ENCODE assay signal across 28 cellular contexts in genomic region chr2:236813806-236814205, GRCh38.
"Had no signal": no experiment of that assay in that cellular context is flagged by ENCODE, and none has a peak within 500 bp of the region (broad histone marks: within the 10 kb centered on the region; RNA-seq: fewer than 3 reads in every experiment).

No MANE protein-coding gene starts in this region.

- H3K27ac Mint-ChIP-seq: activated CD4-positive, alpha-beta memory T cell treated with anti-CD3 and anti-CD28 coated beads, Interleukin-2, amount 10 ng/mL, durations not matched to agents 7 days and 5 days; activated CD4-positive, alpha-beta T cell treated with anti-CD3 and anti-CD28 coated beads for 36 hours; activated naive CD4-positive, alpha-beta T cell treated with anti-CD3 and anti-CD28 coated beads, Interleukin-2, amount 10 ng/mL, durations not matched to agents 7 days and 5 days; activated naive CD8-positive, alpha-beta T cell treated with anti-CD3 and anti-CD28 coated beads for 36 hours; activated T-helper 17 cell treated with anti-CD3 and anti-CD28 coated beads, Interleukin-2, amount 50 U/mL, for 72 hours; T-helper 17 cell had no signal

- DNase-seq: activated CD4-positive, alpha-beta memory T cell treated with anti-CD3 and anti-CD28 coated beads, Interleukin-2, amount 10 ng/mL, durations not matched to agents 7 days and 5 days; activated CD4-positive, alpha-beta T cell treated with anti-CD3 and anti-CD28 coated beads for 36 hours; activated CD4-positive, alpha-beta T cell treated with anti-CD3 and anti-CD28 coated beads, Interleukin-2, amount 50 U/mL, for 1 hour; activated gamma-delta T cell; activated naive CD4-positive, alpha-beta T cell treated with anti-CD3 and anti-CD28 coated beads, Interleukin-2, amount 10 ng/mL, durations not matched to agents 7 days and 5 days; activated naive CD8-positive, alpha-beta T cell treated with anti-CD3 and anti-CD28 coated beads for 36 hours; activated T-cell treated with anti-CD3 and anti-CD28 coated beads for 4 hours; activated T-cell treated with anti-CD3 and anti-CD28 coated beads, Interleukin-2, amount 50 U/mL, for 48 hours; brain microvascular endothelial cell; Karpas-422; MM.1S; NCI-H1105; NCI-H1436 treated with DMSO at 0.1 percent for 48 hours; NCI-H187; NCI-H2081; NCI-H226; NCI-H510A treated with DMSO at 0.1 percent for 48 hours; NCI-H69; NK-92 treated with Interleukin-12 subunit alpha and Interleukin-12 subunit beta, amount 100 ng/mL, for 24 hours; Peyer's patch; Right ventricle myocardium superior; T-helper 17 cell; T-helper 9 cell had no signal

- H3K4me3 Mint-ChIP-seq: activated CD4-positive, alpha-beta memory T cell treated with anti-CD3 and anti-CD28 coated beads, Interleukin-2, amount 10 ng/mL, durations not matched to agents 7 days and 5 days; activated CD4-positive, alpha-beta T cell treated with anti-CD3 and anti-CD28 coated beads for 36 hours; activated naive CD4-positive, alpha-beta T cell treated with anti-CD3 and anti-CD28 coated beads, Interleukin-2, amount 10 ng/mL, durations not matched to agents 7 days and 5 days; activated naive CD8-positive, alpha-beta T cell treated with anti-CD3 and anti-CD28 coated beads for 36 hours; activated T-helper 17 cell treated with anti-CD3 and anti-CD28 coated beads, Interleukin-2, amount 50 U/mL, for 72 hours; T-helper 17 cell had no signal

- H3K4me1 ChIP-seq: Peyer's patch had no signal

- H3K27me3 Mint-ChIP-seq: activated CD4-positive, alpha-beta T cell treated with anti-CD3 and anti-CD28 coated beads for 36 hours had no signal

- H3K27me3 ChIP-seq: brain microvascular endothelial cell, cardiac muscle cell, Peyer's patch, SJSA1 had no signal

- H3K4me1 Mint-ChIP-seq: activated CD4-positive, alpha-beta memory T cell treated with anti-CD3 and anti-CD28 coated beads, Interleukin-2, amount 10 ng/mL, durations not matched to agents 7 days and 5 days; activated CD4-positive, alpha-beta T cell treated with anti-CD3 and anti-CD28 coated beads for 36 hours; activated naive CD4-positive, alpha-beta T cell treated with anti-CD3 and anti-CD28 coated beads, Interleukin-2, amount 10 ng/mL, durations not matched to agents 7 days and 5 days; activated naive CD8-positive, alpha-beta T cell treated with anti-CD3 and anti-CD28 coated beads for 36 hours; activated T-helper 17 cell treated with anti-CD3 and anti-CD28 coated beads, Interleukin-2, amount 50 U/mL, for 72 hours; T-helper 17 cell had no signal

- ATAC-seq: activated CD4-positive, alpha-beta T cell treated with anti-CD3 and anti-CD28 coated beads for 36 hours; activated T-helper 17 cell treated with anti-CD3 and anti-CD28 coated beads, Interleukin-2, amount 50 U/mL, for 72 hours; K562; T-helper 17 cell had no signal

- H3K9me3 Mint-ChIP-seq: activated T-helper 17 cell treated with anti-CD3 and anti-CD28 coated beads, Interleukin-2, amount 50 U/mL, for 72 hours had no signal

- H3K36me3 Mint-ChIP-seq: activated naive CD4-positive, alpha-beta T cell treated with anti-CD3 and anti-CD28 coated beads, Interleukin-2, amount 10 ng/mL, durations not matched to agents 7 days and 5 days; activated naive CD8-positive, alpha-beta T cell treated with anti-CD3 and anti-CD28 coated beads for 36 hours had no signal

- H3K27ac ChIP-seq: brain microvascular endothelial cell, cardiac muscle cell, Peyer's patch, RWPE1, SJSA1 had no signal
